In genomic region chr10:91590904-91591791, GRCh38 we compare ENCODE assay signal across 1 cellular context.
TF ChIP-seq lines count a peak whose summit lies in the region.

No MANE protein-coding gene starts in this region.

TF ChIP-seq in GM23338, 12 proteins besides CTCF, POLR2A, EP300 and RAD21:
- TF ChIP-seq ZNF462 (CRISPR knock-in tag; IDR thresholded peaks at IDR 0.05): no peak
- no peak for TF ChIP-seq ZNF114 (CRISPR knock-in tag; IDR thresholded peaks at IDR 0.05)
- TF ChIP-seq NANOG (IDR thresholded peaks at IDR 0.05; ENCODE audit: borderline replicate concordance): no peak
- TF ChIP-seq STAT1 (IDR thresholded peaks at IDR 0.05; ENCODE audit: unreplicated experiment): no peak
- TF ChIP-seq POLR2AphosphoS5 (IDR thresholded peaks at IDR 0.05; ENCODE audit: low read depth): no peak
- TF ChIP-seq EZH2 (IDR thresholded peaks at IDR 0.05; ENCODE audit: low read depth, unreplicated experiment): no peak
- no peak for TF ChIP-seq CREB1 (CRISPR knock-in tag; IDR thresholded peaks at IDR 0.05; ENCODE audit: low read depth)
- TF ChIP-seq ZNF331 (CRISPR knock-in tag; IDR thresholded peaks at IDR 0.05; ENCODE audit: low read depth): no peak
- no peak for TF ChIP-seq EZH2phosphoT487 (IDR thresholded peaks at IDR 0.05; ENCODE audit: unreplicated experiment)
- no peak for TF ChIP-seq JUNB (IDR thresholded peaks at IDR 0.05; ENCODE audit: unreplicated experiment)
- no peak for TF ChIP-seq ETS1 (IDR thresholded peaks at IDR 0.05)
- TF ChIP-seq REST (IDR thresholded peaks at IDR 0.05; ENCODE audit: unreplicated experiment): no peak
